9 cellular contexts compared by ENCODE assay signal in the genomic region with DNA sequence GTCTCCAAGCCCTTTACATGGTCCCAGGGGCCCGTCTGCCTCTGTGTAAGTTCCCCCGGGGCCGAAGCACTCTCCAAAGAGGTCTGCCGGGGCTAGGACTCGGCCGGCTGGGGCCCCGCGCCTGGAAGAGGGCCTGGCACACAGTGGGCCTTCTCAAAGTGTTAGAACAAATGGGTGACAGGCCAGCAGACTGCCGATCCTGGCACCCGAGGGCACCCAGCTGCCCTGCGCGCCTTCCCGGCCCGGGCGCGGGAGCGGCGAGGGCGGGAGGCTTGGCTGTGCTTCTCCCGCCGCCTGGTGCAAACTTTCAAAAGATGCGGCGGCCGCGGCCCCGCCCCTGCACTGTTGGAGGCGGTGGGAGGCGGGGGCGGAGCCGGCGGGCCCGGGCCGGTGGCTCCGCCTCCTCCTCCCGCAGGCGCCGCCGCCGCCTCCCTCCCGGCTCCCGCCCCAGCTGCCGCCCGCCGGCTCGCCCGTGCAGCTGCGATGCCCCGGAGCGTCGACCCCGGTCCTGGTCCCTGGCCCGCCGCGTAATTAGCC. TPM values are rescaled to one million over a fixed set of nuclear protein-coding genes. Genes with fewer than 3 reads are reported as not detected.
A peak's percentile ranks its signal among the peaks of the same experiment; 100 is the strongest.
DNase-seq lines count a peak whose midpoint lies in the region; ATAC-seq lines count a peak whose summit lies in the region.
"Had no signal": no experiment of that assay in that cellular context is flagged by ENCODE, and none has a peak within 500 bp of the region (broad histone marks: within the 10 kb centered on the region; RNA-seq: fewer than 3 reads in every experiment).

A gene with protein sequence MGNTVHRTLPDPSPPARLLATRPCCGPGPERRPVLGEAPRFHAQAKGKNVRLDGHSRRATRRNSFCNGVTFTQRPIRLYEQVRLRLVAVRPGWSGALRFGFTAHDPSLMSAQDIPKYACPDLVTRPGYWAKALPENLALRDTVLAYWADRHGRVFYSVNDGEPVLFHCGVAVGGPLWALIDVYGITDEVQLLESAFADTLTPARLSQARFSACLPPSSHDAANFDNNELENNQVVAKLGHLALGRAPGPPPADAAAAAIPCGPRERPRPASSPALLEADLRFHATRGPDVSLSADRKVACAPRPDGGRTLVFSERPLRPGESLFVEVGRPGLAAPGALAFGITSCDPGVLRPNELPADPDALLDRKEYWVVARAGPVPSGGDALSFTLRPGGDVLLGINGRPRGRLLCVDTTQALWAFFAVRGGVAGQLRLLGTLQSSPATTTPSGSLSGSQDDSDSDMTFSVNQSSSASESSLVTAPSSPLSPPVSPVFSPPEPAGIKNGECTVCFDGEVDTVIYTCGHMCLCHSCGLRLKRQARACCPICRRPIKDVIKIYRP (plus strand): TSS at position 442 of the 537 bp plus-strand sequence. CDS start 144 bp downstream, outside the sequence.

- H3K9me3 ChIP-seq in stomach smooth muscle (ENCODE audit: control insufficient read depth in 2 of 2, low read length in 2 of 2) = no peaks in the 10 kb centered on the region

- H3K4me1 ChIP-seq in stomach smooth muscle (ENCODE audit: control insufficient read depth, insufficient read depth, low read length) = peaks cover 54% of the 10 kb centered on the region

- peak within 1 kb of the TSS; percentile 87 for H3K27ac ChIP-seq in stomach smooth muscle (ENCODE audit: low read length)
- H3K27ac ChIP-seq: epithelial cell of prostate had no signal

- H3K4me3 ChIP-seq in stomach smooth muscle (ENCODE audit: low read length in 2 of 2) = peak within 1 kb of the TSS; percentile 69 to 83

- peak; percentile 71 for ATAC-seq in HG03139 (IDR thresholded peaks at IDR 0.05; ENCODE audit: unreplicated experiment)
- no peak for ATAC-seq in HG02571 (IDR thresholded peaks at IDR 0.05; ENCODE audit: unreplicated experiment)

- peak; percentile 42 for DNase-seq in G401 (ENCODE audit: low spot score)
- DNase-seq in NCI-H69 (lab: John Stamatoyannopoulos, UW) = peak; percentile 95
- peak; percentile 54 for DNase-seq in activated T-cell treated with anti-CD3 and anti-CD28 coated beads for 48 hours (ENCODE audit: low read depth)
- DNase-seq in fibroblast of gingiva (ENCODE audit: low read depth) = peak; percentile 7
- DNase-seq in mucosa of gallbladder (ENCODE audit: low spot score) = peak; percentile 67

- peak within 1 kb of the TSS; percentile 69 to 84 for H3K9ac ChIP-seq in stomach smooth muscle (ENCODE audit: low read length in 2 of 2)

- no peaks in the 10 kb centered on the region for H3K27me3 ChIP-seq in stomach smooth muscle (ENCODE audit: control insufficient read depth in 1 of 2, insufficient read depth in 2 of 2, low read length in 2 of 2)

- in situ Hi-C loops in G401 (cut with HindIII; ENCODE audit: low sequenced_read_pairs) = no loop called here

- H3K36me3 ChIP-seq in stomach smooth muscle (ENCODE audit: control insufficient read depth in 2 of 2, insufficient read depth in 2 of 2, low read length in 2 of 2) = peaks cover 0 to 2% of the 10 kb centered on the region in 2 donors

RNA-seq across cellular contexts. Expression of the gene that starts here (rescaled TPM):
- 0.75 and 1.6 TPM in 2 replicates for total RNA-seq in G401 (2014; rRNA removed; shearing (Covaris generic))
- total RNA-seq in mucosa of gallbladder = 27.9 TPM

Comparison
In these comparisons a context has a peak if more than half of its experiments do, and no peak if none do; other contexts are left out.
1. RNA of the gene that starts here (total RNA-seq): 27.9 TPM in mucosa of gallbladder (single experiment); 0.75 to 1.6 TPM in G401; every median in the first group is over 10 times any median in the second.
2. DNase-seq: peak in every context shown above with its lines; median percentile 95 in NCI-H69; 67 in mucosa of gallbladder; 54 in activated T-cell treated with anti-CD3 and anti-CD28 coated beads for 48 hours; 42 in G401; 7 in fibroblast of gingiva.